ENCODE assay signal across 19 cellular contexts in the genomic region with DNA sequence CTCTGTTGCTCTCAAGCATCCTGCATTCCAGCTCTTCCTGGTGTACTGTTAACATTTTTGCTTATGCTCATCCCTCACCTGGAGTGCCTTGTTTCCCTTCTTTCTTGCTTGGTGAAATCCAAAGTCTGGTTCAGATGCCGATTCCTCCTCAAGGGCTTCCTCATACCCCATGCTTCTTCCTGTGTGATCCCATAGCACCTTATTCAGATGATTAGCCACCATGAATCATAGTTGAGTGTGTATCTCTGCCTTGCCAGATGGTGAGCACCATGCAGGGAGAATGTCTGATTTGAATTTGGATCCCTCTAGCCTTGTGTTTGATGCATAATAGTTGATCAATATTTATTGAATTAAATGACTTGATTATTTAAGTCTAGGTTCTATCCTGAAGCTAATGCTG. TPM values are rescaled to one million over a fixed set of nuclear protein-coding genes. Genes with fewer than 3 reads are reported as not detected.
A peak's percentile ranks its signal among the peaks of the same experiment; 100 is the strongest.
DNase-seq lines count a peak whose midpoint lies in the region; ATAC-seq and TF ChIP-seq lines count a peak whose summit lies in the region.
"Had no signal": no experiment of that assay in that cellular context is flagged by ENCODE, and none has a peak within 500 bp of the region (broad histone marks: within the 10 kb centered on the region; RNA-seq: fewer than 3 reads in every experiment).

No MANE protein-coding gene starts in this region.

- no peaks in the 10 kb centered on the region for H4K20me1 ChIP-seq in IMR-90 (ENCODE audit: insufficient read depth, low read length)

- H2BK15ac ChIP-seq in IMR-90 (ENCODE audit: low read depth, low read length): no peak overlapping the region

- no TSS peak for BruUV-seq in IMR-90 (replicated peaks; lab: Mats Ljungman, UMichigan)

- no peak overlapping the region for H3K18ac ChIP-seq in IMR-90 (ENCODE audit: low read depth, low read length)

- TF ChIP-seq POLR2A in IMR-90 (IDR thresholded peaks at IDR 0.05; ENCODE audit: low read depth, low read length): no peak

- WGBS in IMR-90 (ENCODE audit: extremely low coverage in 2 of 2, insufficient read length in 1 of 2), 2 experiments: no CpG with 5 or more reads among the region's 1 CpG

- no peak overlapping the region for H3K27ac ChIP-seq in IMR-90 (ENCODE audit: insufficient read depth, low read length)
- peak overlapping the region; percentile 99 for H3K27ac ChIP-seq in epithelial cell of prostate
- no peak overlapping the region for H3K27ac ChIP-seq in CD4-positive, alpha-beta T cell (ENCODE audit: low read depth, low read length)
- H3K27ac ChIP-seq: PC-9 had no signal

- H3K4me3 ChIP-seq in IMR-90 (ENCODE audit: insufficient read depth, low read depth, low read length): no peak overlapping the region
- H3K4me3 ChIP-seq: GM12878, PC-9 had no signal

- no peak overlapping the region for H4K8ac ChIP-seq in IMR-90 (ENCODE audit: low read depth in 2 of 2, low read length in 2 of 2)

- intact Hi-C loops in IMR-90 (cut with micrococcal nuclease): no loop called here
- intact Hi-C loops in CD4-positive, alpha-beta T cell (cut with DNase I, micrococcal nuclease): no loop called here

- no peaks in the 10 kb centered on the region for H3K79me1 ChIP-seq in IMR-90 (ENCODE audit: low read depth in 1 of 2, low read length in 2 of 2)

- H3K4ac ChIP-seq in IMR-90 (ENCODE audit: low read depth, low read length): no peak overlapping the region

- no peak overlapping the region for H3K14ac ChIP-seq in IMR-90 (replicated peaks; ENCODE audit: low read depth, low read length)

- CTCF ChIA-PET in IMR-90 (lab: Yijun Ruan, JAX): interaction anchor here (0.5 kb wide), 1 partner anchor 8 kb away, joined by 3 read pairs; no protein-coding TSS in a partner anchor
- CTCF ChIA-PET in CD4-positive, alpha-beta T cell (lab: Charles Lee): interaction anchor here (0.6 kb wide), 1 partner anchor 180 kb away, joined by 5 read pairs; no protein-coding TSS in a partner anchor

- dilution Hi-C loops in IMR-90 (cut with HindIII; ENCODE audit: low sequenced_read_pairs, unreplicated experiment): no loop called here

- no peaks in the 10 kb centered on the region for H3K36me3 ChIP-seq in IMR-90 (ENCODE audit: control insufficient read depth, insufficient read depth, low read length)

- no peak overlapping the region for H4K91ac ChIP-seq in IMR-90 (ENCODE audit: insufficient read depth, low read depth, low read length)

- H2AK9ac ChIP-seq in IMR-90 (replicated peaks; ENCODE audit: low read depth, low read length, poor library complexity): no peak overlapping the region

- H3K4me1 Mint-ChIP-seq in CD4-positive, alpha-beta T cell (ENCODE audit: low read depth): no peaks in the 10 kb centered on the region
- H3K4me1 Mint-ChIP-seq: T-cell had no signal

- H2AFZ ChIP-seq in IMR-90 (replicated peaks; ENCODE audit: low read length, poor library complexity): no peak overlapping the region
- H2AFZ ChIP-seq: PC-9 had no signal

- no peaks in the 10 kb centered on the region for H3K27me3 Mint-ChIP-seq in CD4-positive, alpha-beta T cell

- no peak overlapping the region for H2BK5ac ChIP-seq in IMR-90 (ENCODE audit: low read depth, low read length, poor library complexity, severe bottlenecking)

- DNase-seq in EH (ENCODE audit: low read depth) (peak; percentile 4), IMR-90 (peak; percentile 8), NCI-H774 (lab: John Stamatoyannopoulos, UW) (peak; percentile 65), epithelial cell of prostate (ENCODE audit: low read depth, low spot score) (peak; percentile 26), HT-29 (ENCODE audit: low spot score) (no peak), NCI-H2227 treated with DMSO at 0.1 percent for 48 hours (lab: John Stamatoyannopoulos, UW) (no peak)
- no peak for DNase-seq in CD4-positive, alpha-beta T cell
- DNase-seq: Caco-2, GDM1, Karpas-422, NCI-H1436, NCI-H2081 treated with DMSO at 0.1 percent for 48 hours, PC-9, SK-N-SH, T-cell, T1000 had no signal

- in situ Hi-C loops in IMR-90 (cut with MboI; ENCODE audit: low sequenced_read_pairs): no loop called here

- H3K4me3 Mint-ChIP-seq in CD4-positive, alpha-beta T cell: no peak overlapping the region
- H3K4me3 Mint-ChIP-seq: T-cell had no signal

- ATAC-seq in IMR-90 (ENCODE audit: low read depth) (no peak), GM19467 (IDR thresholded peaks at IDR 0.05; ENCODE audit: unreplicated experiment) (no peak)
- no peak for ATAC-seq in CD4-positive, alpha-beta T cell (ENCODE audit: poor library complexity)
- ATAC-seq: GM12878, Right ventricle myocardium inferior, T-cell had no signal

- no peak overlapping the region for H2AK5ac ChIP-seq in IMR-90 (ENCODE audit: low read depth, low read length)

- TF ChIP-seq RAD21 in IMR-90 (IDR thresholded peaks at IDR 0.05; ENCODE audit: low read length): no peak

- no peak overlapping the region for H2BK120ac ChIP-seq in IMR-90 (ENCODE audit: low read depth, low read length)

- H3K27me3 ChIP-seq in IMR-90 (ENCODE audit: control insufficient read depth, insufficient read depth, low read length): no peaks in the 10 kb centered on the region
- H3K27me3 ChIP-seq in CD4-positive, alpha-beta T cell (ENCODE audit: control insufficient read depth, insufficient read depth, low read length): no peaks in the 10 kb centered on the region

- TF ChIP-seq CTCF in IMR-90 (conservative IDR thresholded peaks at IDR 0.05; ENCODE audit: low read depth, low read length): no peak
- TF ChIP-seq CTCF in CD4-positive, alpha-beta T cell (IDR thresholded peaks at IDR 0.05): no peak

- no peaks in the 10 kb centered on the region for H3K4me1 ChIP-seq in IMR-90 (ENCODE audit: control insufficient read depth, insufficient read depth, low read length)
- H3K4me1 ChIP-seq: Caco-2 had no signal

- no peaks in the 10 kb centered on the region for H3K9me1 ChIP-seq in IMR-90 (ENCODE audit: insufficient read depth, low read length)

- no peaks in the 10 kb centered on the region for H3K36me3 Mint-ChIP-seq in CD4-positive, alpha-beta T cell (ENCODE audit: low read depth)
- H3K36me3 Mint-ChIP-seq: T-cell had no signal

- no peak overlapping the region for H3K27ac Mint-ChIP-seq in CD4-positive, alpha-beta T cell
- H3K27ac Mint-ChIP-seq: T-cell had no signal

- no peak overlapping the region for H3K9ac ChIP-seq in IMR-90 (ENCODE audit: low read depth, low read length)
- H3K9ac ChIP-seq: SK-N-SH had no signal

- H2BK20ac ChIP-seq in IMR-90 (ENCODE audit: low read depth, low read length): no peak overlapping the region

- no peak overlapping the region for H3K56ac ChIP-seq in IMR-90 (ENCODE audit: extremely low read depth, insufficient read depth, low read length)

- no peak overlapping the region for H3K23ac ChIP-seq in IMR-90 (ENCODE audit: low read depth, low read length)

- H3K9me3 ChIP-seq in IMR-90 (ENCODE audit: control insufficient read depth, insufficient read depth, low read length): peaks cover 3% of the 10 kb centered on the region
- H3K9me3 ChIP-seq in CD4-positive, alpha-beta T cell (ENCODE audit: control insufficient read depth, low read length): no peaks in the 10 kb centered on the region
- H3K9me3 ChIP-seq: Caco-2, SK-N-SH had no signal

- no peaks in the 10 kb centered on the region for H3K9me3 Mint-ChIP-seq in CD4-positive, alpha-beta T cell

- no peak overlapping the region for H3K4me2 ChIP-seq in IMR-90 (ENCODE audit: low read depth, low read length)
- H3K4me2 ChIP-seq: PC-9, SK-N-SH had no signal

- POLR2A ChIA-PET in IMR-90 (lab: Charles Lee; ENCODE audit: unreplicated experiment): no interaction called here
- POLR2A ChIA-PET in CD4-positive, alpha-beta T cell (lab: Charles Lee): no interaction called here

- no peak overlapping the region for H4K5ac ChIP-seq in IMR-90 (ENCODE audit: low read depth, low read length)

TF ChIP-seq in IMR-90, 13 proteins besides CTCF, POLR2A, EP300 and RAD21:
- TF ChIP-seq SMC3 (IDR thresholded peaks at IDR 0.05; ENCODE audit: low read depth, low read length): no peak
- no peak for TF ChIP-seq MXI1 (IDR thresholded peaks at IDR 0.05; ENCODE audit: borderline replicate concordance, low read depth, low read length)
- no peak for TF ChIP-seq RCOR1 (IDR thresholded peaks at IDR 0.05; ENCODE audit: insufficient replicate concordance, low read length)
- no peak for TF ChIP-seq MAZ (IDR thresholded peaks at IDR 0.05; ENCODE audit: borderline replicate concordance, low read depth, low read length)

RNA-seq across cellular contexts. Expression of gene ANO4, which starts 39.4 kb away (rescaled TPM):
- total RNA-seq in IMR-90 (2012; rRNA removed): 7.2 and 10.2 TPM in 2 replicates
- 3.2 and 4.7 TPM in 2 replicates for polyA plus RNA-seq in IMR-90 (2012; rRNA removed)
- polyA plus RNA-seq in IMR-90 (2012; cell fraction: cytosol; rRNA removed): 1.4 and 1.9 TPM in 2 replicates
- polyA plus RNA-seq in IMR-90 (2012; cell fraction: nucleus; rRNA removed; ENCODE audit: low replicate concordance): 1.1 and 6.1 TPM in 2 replicates
- not detected in 2 replicates for total RNA-seq in HT-29 (2014; rRNA removed; shearing (Covaris generic))
- total RNA-seq in CD4-positive, alpha-beta T cell: not detected
- total RNA-seq: GM12878, PC-9 had no signal
- polyA plus RNA-seq: GM12878 had no signal

Comparison
In these comparisons a context has a peak if more than half of its experiments do, and no peak if none do; other contexts are left out.
1. DNase-seq: peak in EH (single experiment), IMR-90 (single experiment), NCI-H774 (single experiment) and epithelial cell of prostate (single experiment); none in HT-29 (single experiment), CD4-positive, alpha-beta T cell (0 of 10) and NCI-H2227 treated with DMSO at 0.1 percent for 48 hours (single experiment).